Comparison of ENCODE assay signal across 1 cellular context in the genomic region with DNA sequence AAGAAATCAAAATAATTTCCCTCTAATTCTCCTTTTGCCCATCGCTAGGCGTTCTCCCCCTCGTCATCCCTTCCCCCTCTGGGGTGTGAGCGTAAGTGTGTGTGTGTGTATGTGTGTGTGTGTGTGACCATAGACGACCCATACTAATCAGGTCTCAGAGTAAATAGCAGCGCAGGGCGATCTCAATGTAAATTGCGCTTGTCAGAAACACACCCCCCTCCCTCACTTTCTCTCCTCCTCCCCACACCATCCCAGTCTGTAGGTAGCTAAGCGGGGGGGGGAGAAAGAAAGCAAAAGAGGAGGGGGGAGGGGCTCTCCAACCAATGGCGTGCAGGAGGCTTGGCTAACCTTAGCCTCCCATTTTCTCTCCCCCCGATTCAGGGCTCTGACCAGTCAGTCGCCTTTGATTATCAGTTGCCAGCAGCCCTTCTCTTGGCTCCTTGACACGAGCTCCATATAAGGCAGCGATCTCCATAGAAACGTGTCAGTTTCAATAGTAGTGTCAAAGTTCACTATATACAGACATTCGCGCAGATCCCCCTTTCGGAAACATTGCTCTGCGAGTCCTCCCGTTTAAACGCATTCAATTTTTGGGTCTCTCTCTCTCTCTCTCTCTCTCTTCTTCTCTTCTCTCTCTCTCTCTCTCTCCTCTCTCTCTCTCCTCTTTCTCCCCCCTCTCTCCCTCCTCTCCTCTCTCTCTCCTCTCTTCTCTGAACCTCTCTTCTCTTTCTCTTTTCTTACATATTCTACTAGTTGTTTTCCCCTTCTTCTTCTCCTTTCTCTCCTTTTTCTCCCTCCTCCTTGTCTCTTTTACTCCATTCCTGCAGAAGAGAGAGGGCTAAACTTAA.
TF ChIP-seq lines count a peak whose summit lies in the region.

Gene NR2F1 (plus strand): TSS at position 546 of the 848 bp plus-strand sequence. CDS start 1,802 bp downstream, outside the sequence.

TF ChIP-seq in HCT116, 20 proteins besides CTCF, POLR2A, EP300 and RAD21 (continued from another document):
- TF ChIP-seq POLR2AphosphoS5 (IDR thresholded peaks at IDR 0.05; ENCODE audit: low read depth, low read length) (peak; percentile 90), YY1 (IDR thresholded peaks at IDR 0.05; ENCODE audit: extremely low read depth, insufficient replicate concordance, low read depth, low read length) (peak; percentile 54), CBX3 (IDR thresholded peaks at IDR 0.05; ENCODE audit: low read depth) (peak; percentile 80), SP1 (IDR thresholded peaks at IDR 0.05; ENCODE audit: low read depth) (peak; percentile 82), CEBPB (IDR thresholded peaks at IDR 0.05; ENCODE audit: low read depth) (no peak), FOSL1 (IDR thresholded peaks at IDR 0.05; ENCODE audit: low read depth) (no peak), EGR1 (IDR thresholded peaks at IDR 0.05; ENCODE audit: low read depth) (peak; percentile 35; the same call in 1 of the 2 replicates)
